In genomic region chr6:6742535-6742934, GRCh38 we compare ENCODE assay signal across 21 cellular contexts.
"Had no signal": no experiment of that assay in that cellular context is flagged by ENCODE, and none has a peak within 500 bp of the region (broad histone marks: within the 10 kb centered on the region; RNA-seq: fewer than 3 reads in every experiment).

No MANE protein-coding gene starts in this region.

- H3K4me3 Mint-ChIP-seq: endodermal cell, naive B cell, nephron had no signal

- H3K79me2 ChIP-seq: hepatocyte had no signal

- ATAC-seq: foreskin keratinocyte, left colon, pancreas had no signal

- H3K27ac ChIP-seq: coronary artery, foreskin keratinocyte, hepatocyte, pancreas, stomach, thoracic aorta, transverse colon had no signal

- H3K36me3 Mint-ChIP-seq: naive B cell had no signal

- H3K36me3 ChIP-seq: pancreas, stomach, thoracic aorta, transverse colon had no signal

- H3K4me2 ChIP-seq: hepatocyte had no signal

- H3K4me3 ChIP-seq: coronary artery, hepatocyte, pancreas, stomach, thoracic aorta, transverse colon had no signal

- H3K27me3 Mint-ChIP-seq: progenitor cell of endocrine pancreas had no signal

- DNase-seq: effector CD4-positive, alpha-beta T cell; endodermal cell; erythroblast; foreskin keratinocyte; head of caudate nucleus; left colon; mesendoderm; naive B cell; occipital lobe; pancreas; small intestine; stimulated activated CD4-positive, alpha-beta T cell treated with anti-CD3 and anti-CD28 coated beads, Interleukin-12 subunit alpha, Interleukin-12 subunit beta, amount 100 ng/mL, for 4 hours; stimulated activated naive CD4-positive, alpha-beta T cell; stomach; substantia nigra; transverse colon had no signal

- H3K9me3 ChIP-seq: pancreas, stomach, thoracic aorta, transverse colon had no signal

- H3K4me1 ChIP-seq: foreskin keratinocyte, pancreas had no signal

- H2AFZ ChIP-seq: hepatocyte had no signal

- H3K9me3 Mint-ChIP-seq: naive B cell, nephron had no signal

- H3K27me3 ChIP-seq: foreskin keratinocyte, hepatocyte, pancreas, transverse colon had no signal

- H3K27ac Mint-ChIP-seq: endodermal cell, naive B cell, nephron, progenitor cell of endocrine pancreas had no signal
